Comparison of ENCODE assay signal across 8 cellular contexts in genomic region chr14:92951912-92952471, GRCh38. TPM values are rescaled to one million over a fixed set of nuclear protein-coding genes. Genes with fewer than 3 reads are reported as not detected.
DNase-seq lines count a peak whose midpoint lies in the region; ATAC-seq and TF ChIP-seq lines count a peak whose summit lies in the region.

No MANE protein-coding gene starts in this region.

- H3K9me3 ChIP-seq in Caco-2, result no peaks in the 10 kb centered on the region

- H3K27ac Mint-ChIP-seq in Caco-2 (ENCODE audit: unreplicated experiment), result peak overlapping the region; percentile 11
- no peak overlapping the region for H3K27ac Mint-ChIP-seq in activated naive CD4-positive, alpha-beta T cell treated with anti-CD3 and anti-CD28 coated beads, Interleukin-2, amount 10 ng/mL, durations not matched to agents 7 days and 5 days
- peak overlapping the region; percentile 57 for H3K27ac Mint-ChIP-seq in glutamatergic neuron (ENCODE audit: unreplicated experiment)
- H3K27ac Mint-ChIP-seq in type B pancreatic cell, result no peak overlapping the region

- ATAC-seq in GM21529 (IDR thresholded peaks at IDR 0.05; ENCODE audit: unreplicated experiment), result peak; percentile 86

- no peaks in the 10 kb centered on the region for H3K4me1 Mint-ChIP-seq in Caco-2 (ENCODE audit: low read depth, unreplicated experiment)
- H3K4me1 Mint-ChIP-seq in activated naive CD4-positive, alpha-beta T cell treated with anti-CD3 and anti-CD28 coated beads, Interleukin-2, amount 10 ng/mL, durations not matched to agents 7 days and 5 days, result peaks cover 3% of the 10 kb centered on the region
- peaks cover 45% of the 10 kb centered on the region for H3K4me1 Mint-ChIP-seq in glutamatergic neuron (ENCODE audit: low read depth, unreplicated experiment)
- H3K4me1 Mint-ChIP-seq in type B pancreatic cell (ENCODE audit: unreplicated experiment), result peaks cover 3% of the 10 kb centered on the region

- H3K27me3 Mint-ChIP-seq in Caco-2 (ENCODE audit: insufficient read depth, unreplicated experiment) (no peaks in the 10 kb centered on the region), glutamatergic neuron (ENCODE audit: unreplicated experiment) (peaks cover 10% of the 10 kb centered on the region), type B pancreatic cell (no peaks in the 10 kb centered on the region)
- H3K27me3 Mint-ChIP-seq in activated naive CD4-positive, alpha-beta T cell treated with anti-CD3 and anti-CD28 coated beads, Interleukin-2, amount 10 ng/mL, durations not matched to agents 7 days and 5 days, result no peaks in the 10 kb centered on the region

- H3K4me3 Mint-ChIP-seq in Caco-2 (ENCODE audit: unreplicated experiment) (no peak overlapping the region), glutamatergic neuron (ENCODE audit: unreplicated experiment) (no peak overlapping the region), type B pancreatic cell (no peak overlapping the region)
- H3K4me3 Mint-ChIP-seq in activated naive CD4-positive, alpha-beta T cell treated with anti-CD3 and anti-CD28 coated beads, Interleukin-2, amount 10 ng/mL, durations not matched to agents 7 days and 5 days, result no peak overlapping the region

- intact Hi-C loops in Caco-2 (cut with micrococcal nuclease; ENCODE audit: unreplicated experiment), result loop anchor here (1.0 to 5.0 kb wide), 4 partner anchors 140 to 227 kb away; no protein-coding TSS in a partner anchor

- H3K4me1 ChIP-seq in Caco-2 (no peaks in the 10 kb centered on the region), KMS-11 (ENCODE audit: low read depth, poor library complexity, severe bottlenecking) (peaks cover 5% of the 10 kb centered on the region)

- TF ChIP-seq CTCF in Caco-2 (IDR thresholded peaks at IDR 0.05; ENCODE audit: insufficient read depth in 1 of 2, low read depth in 1 of 2, low read length in 1 of 2, severe bottlenecking in 1 of 2, unreplicated experiment in 1 of 2), result peak; percentile 85 to 96
- peak; percentile 76 for TF ChIP-seq CTCF in KMS-11 (conservative IDR thresholded peaks at IDR 0.05; ENCODE audit: low read depth, low read length)
- TF ChIP-seq CTCF in glutamatergic neuron (IDR thresholded peaks at IDR 0.05; ENCODE audit: partially characterized antibody, unreplicated experiment), result peak; percentile 94
- peak; percentile 98 for TF ChIP-seq CTCF in type B pancreatic cell (conservative IDR thresholded peaks at IDR 0.05)

- H3K27ac ChIP-seq in KMS-11, result no peak overlapping the region

- H3K27me3 ChIP-seq in Caco-2 (replicated peaks; ENCODE audit: control insufficient read depth, insufficient read depth, low read length) (no peaks in the 10 kb centered on the region), KMS-11 (ENCODE audit: insufficient read depth, low read depth) (no peaks in the 10 kb centered on the region)

- no peak overlapping the region for H3K9ac ChIP-seq in KMS-11

- no peaks in the 10 kb centered on the region for H3K79me2 ChIP-seq in KMS-11 (ENCODE audit: insufficient read depth, low read depth)

- in situ Hi-C loops in SK-MEL-5 (cut with HindIII; ENCODE audit: low pct_unique_long_range_greater_than_20kb, low sequenced_read_pairs), result loop anchor here (25.0 kb wide), 1 partner anchor 185 kb away; no protein-coding TSS in a partner anchor

- no TSS peak for BruUV-seq in Caco-2 (replicated peaks; lab: Mats Ljungman, UMichigan)

- no peak overlapping the region; the same call in 1 of the 2 replicates for H2AFZ ChIP-seq in KMS-11 (ENCODE audit: low read depth)

- peaks cover 15% of the 10 kb centered on the region for H3K36me3 Mint-ChIP-seq in Caco-2 (ENCODE audit: insufficient read depth, unreplicated experiment)
- peaks cover 8% of the 10 kb centered on the region for H3K36me3 Mint-ChIP-seq in activated naive CD4-positive, alpha-beta T cell treated with anti-CD3 and anti-CD28 coated beads, Interleukin-2, amount 10 ng/mL, durations not matched to agents 7 days and 5 days
- no peaks in the 10 kb centered on the region for H3K36me3 Mint-ChIP-seq in glutamatergic neuron (ENCODE audit: unreplicated experiment)
- peaks cover 3% of the 10 kb centered on the region for H3K36me3 Mint-ChIP-seq in type B pancreatic cell

- no peaks in the 10 kb centered on the region for H3K36me3 ChIP-seq in Caco-2 (ENCODE audit: control insufficient read depth, insufficient read depth, low read length)
- H3K36me3 ChIP-seq in KMS-11 (ENCODE audit: insufficient read depth), result no peaks in the 10 kb centered on the region

- H3K4me2 ChIP-seq in KMS-11, result no peak overlapping the region

- H3K4me3 ChIP-seq in Caco-2 (ENCODE audit: low read depth, low read length) (no peak overlapping the region), KMS-11 (IDR thresholded peaks at IDR 0.05; ENCODE audit: insufficient read depth, low read depth, low read length) (no peak overlapping the region)

- POLR2A ChIA-PET in Caco-2 (lab: Charles Lee), result no interaction called here

- H4K20me1 ChIP-seq in KMS-11 (ENCODE audit: insufficient read depth), result no peaks in the 10 kb centered on the region

- no peaks in the 10 kb centered on the region for H3K9me3 Mint-ChIP-seq in Caco-2 (ENCODE audit: unreplicated experiment)
- H3K9me3 Mint-ChIP-seq in activated naive CD4-positive, alpha-beta T cell treated with anti-CD3 and anti-CD28 coated beads, Interleukin-2, amount 10 ng/mL, durations not matched to agents 7 days and 5 days, result no peaks in the 10 kb centered on the region
- H3K9me3 Mint-ChIP-seq in glutamatergic neuron (ENCODE audit: unreplicated experiment), result peaks cover 9% of the 10 kb centered on the region
- no peaks in the 10 kb centered on the region for H3K9me3 Mint-ChIP-seq in type B pancreatic cell

- CTCF ChIA-PET in Caco-2 (lab: Charles Lee), result interaction anchor here (0.6 to 1.5 kb wide), 6 partner anchors 59 to 352 kb away, joined by 3 to 7 read pairs (median 4); partner anchors contain the start of gene ITPK1
- CTCF ChIA-PET in activated naive CD4-positive, alpha-beta T cell treated with anti-CD3 and anti-CD28 coated beads, Interleukin-2, amount 10 ng/mL, durations not matched to agents 7 days and 5 days (lab: Charles Lee), result interaction anchor here (0.7 to 2.9 kb wide), 11 partner anchors 94 to 681 kb away, joined by 3 to 23 read pairs (median 4); no protein-coding TSS in a partner anchor

- DNase-seq in Caco-2 (peak; percentile 52 to 79), SK-MEL-5 (ENCODE audit: low read depth, low spot score) (peak; percentile 72), glutamatergic neuron (peak; percentile 87), pons (ENCODE audit: low spot score) (peak; percentile 78), type B pancreatic cell (ENCODE audit: extremely low spot score, unreplicated experiment) (peak; percentile 85)
- DNase-seq in activated naive CD4-positive, alpha-beta T cell treated with anti-CD3 and anti-CD28 coated beads, Interleukin-2, amount 10 ng/mL, durations not matched to agents 7 days and 5 days, result peak; percentile 87

RNA-seq across cellular contexts. Expression of gene CHGA, which starts 29.0 kb away (rescaled TPM):
- total RNA-seq in Caco-2 (2022), result not detected in 2 replicates
- total RNA-seq in SK-MEL-5 (2014; rRNA removed; shearing (Covaris generic)), result 6.2 and 6.7 TPM in 2 replicates
- polyA plus RNA-seq in SK-MEL-5 (2015; cell fraction: cytosol; rRNA removed), result 18.3 and 22.4 TPM in 2 replicates
- polyA plus RNA-seq in SK-MEL-5 (2015; cell fraction: nucleus; rRNA removed), result 4.1 and 13.7 TPM in 2 replicates
- total RNA-seq in glutamatergic neuron (ENCODE audit: unreplicated experiment), result 663 TPM
- total RNA-seq in type B pancreatic cell (ENCODE audit: low replicate concordance), result 1,527 and 3,424 TPM in 2 replicates

Comparison
In these comparisons a context has a peak if more than half of its experiments do, and no peak if none do; other contexts are left out.
1. H3K27ac Mint-ChIP-seq: peak in Caco-2 (single experiment) and glutamatergic neuron (single experiment); none in activated naive CD4-positive, alpha-beta T cell treated with anti-CD3 and anti-CD28 coated beads, Interleukin-2, amount 10 ng/mL, durations not matched to agents 7 days and 5 days (single experiment) and type B pancreatic cell (single experiment).
2. RNA of gene CHGA, which starts 29.0 kb away (total RNA-seq): 1,527 to 3,424 TPM in type B pancreatic cell and 663 TPM in glutamatergic neuron (single experiment); 6.2 to 6.7 TPM in SK-MEL-5 and not detected in Caco-2; every median in the first group is over 10 times any median in the second.
3. Peak in every context shown above with its lines, with median percentiles within 50 percentile points of each other: DNase-seq and CTCF ChIP-seq.